ENCODE assay signal across 1 cellular context in genomic region chr12:33653362-33653761, GRCh38.
A peak's percentile ranks its signal among the peaks of the same experiment; 100 is the strongest.
TF ChIP-seq lines count a peak whose summit lies in the region.

No MANE protein-coding gene starts in this region.

TF ChIP-seq in K562, 482 proteins besides CTCF, POLR2A, EP300 and RAD21 (continued from another document and continues in another):
- TF ChIP-seq ELK3 (CRISPR knock-in tag; IDR thresholded peaks at IDR 0.05) = no peak
- no peak for TF ChIP-seq ZNF175 (CRISPR knock-in tag; IDR thresholded peaks at IDR 0.05; ENCODE audit: low read depth)
- TF ChIP-seq ETV1 (tag; conservative IDR thresholded peaks at IDR 0.05; ENCODE audit: low read depth) = no peak
- no peak for TF ChIP-seq HNRNPK (IDR thresholded peaks at IDR 0.05; ENCODE audit: low read depth, low read length, poor library complexity, severe bottlenecking)
- TF ChIP-seq HMGXB4 (CRISPR knock-in tag; IDR thresholded peaks at IDR 0.05) = no peak
- TF ChIP-seq CHD1 (IDR thresholded peaks at IDR 0.05; ENCODE audit: low read length) = no peak
- TF ChIP-seq KDM1A (IDR thresholded peaks at IDR 0.05) = peak in 1 of 2 experiments; percentile 26; a peak in 1 of 4 replicates
- TF ChIP-seq CGGBP1 (CRISPR knock-in tag; IDR thresholded peaks at IDR 0.05) = no peak
- TF ChIP-seq CREB5 (CRISPR knock-in tag; IDR thresholded peaks at IDR 0.05) = no peak
- no peak for TF ChIP-seq NCOA1 (IDR thresholded peaks at IDR 0.05; ENCODE audit: low read depth)
- TF ChIP-seq SAP30 (IDR thresholded peaks at IDR 0.05; ENCODE audit: borderline replicate concordance, insufficient read depth, low read depth, low read length, poor library complexity, severe bottlenecking) = no peak
- no peak for TF ChIP-seq CEBPG (CRISPR knock-in tag; IDR thresholded peaks at IDR 0.05)
- TF ChIP-seq CEBPG (tag; conservative IDR thresholded peaks at IDR 0.05 in 1 of 2, IDR thresholded peaks at IDR 0.05 in 1 of 2) = no peak
- 0 out of 2 replicates have a peak, but pooled peaks have one; percentile 23 for TF ChIP-seq SMARCE1 (IDR thresholded peaks at IDR 0.05)
- no peak for TF ChIP-seq ASH1L (IDR thresholded peaks at IDR 0.05; ENCODE audit: borderline replicate concordance, low read depth, partially characterized antibody)
- TF ChIP-seq CEBPB (tag; IDR thresholded peaks at IDR 0.05) = no peak
- no peak for TF ChIP-seq CHD2 (IDR thresholded peaks at IDR 0.05; ENCODE audit: low read depth, low read length)
- peak; percentile 36; the same call in 1 of the 2 replicates for TF ChIP-seq TAL1 (IDR thresholded peaks at IDR 0.05)
- TF ChIP-seq NR3C1 (CRISPR knock-in tag; IDR thresholded peaks at IDR 0.05) = no peak
- no peak for TF ChIP-seq POLR3A (IDR thresholded peaks at IDR 0.05; ENCODE audit: borderline replicate concordance, extremely low read depth, insufficient read depth, insufficient read length)
- no peak for TF ChIP-seq NR4A1 (CRISPR knock-in tag; IDR thresholded peaks at IDR 0.05)
- TF ChIP-seq NR4A1 (tag; IDR thresholded peaks at IDR 0.05) = no peak
- peak; percentile 49 for TF ChIP-seq CBFA2T2 (conservative IDR thresholded peaks at IDR 0.05)
- no peak for TF ChIP-seq RFX1 (IDR thresholded peaks at IDR 0.05)
- TF ChIP-seq ZNF436 (CRISPR knock-in tag; IDR thresholded peaks at IDR 0.05) = no peak
- TF ChIP-seq THRB (CRISPR knock-in tag; conservative IDR thresholded peaks at IDR 0.05) = no peak
- no peak for TF ChIP-seq PTTG1 (tag; IDR thresholded peaks at IDR 0.05; ENCODE audit: low read depth)
- no peak for TF ChIP-seq ZNF395 (CRISPR knock-in tag; IDR thresholded peaks at IDR 0.05)
- no peak for TF ChIP-seq KLF6 (CRISPR knock-in tag; IDR thresholded peaks at IDR 0.05; ENCODE audit: borderline replicate concordance)
- no peak for TF ChIP-seq PKNOX1 (IDR thresholded peaks at IDR 0.05)
- no peak for TF ChIP-seq STAT6 (CRISPR knock-in tag; IDR thresholded peaks at IDR 0.05)
- TF ChIP-seq HBP1 (CRISPR knock-in tag; IDR thresholded peaks at IDR 0.05) = no peak
- no peak for TF ChIP-seq RBFOX2 (IDR thresholded peaks at IDR 0.05; ENCODE audit: low read depth, low read length)
- TF ChIP-seq PHB (CRISPR knock-in tag; IDR thresholded peaks at IDR 0.05) = no peak
- no peak for TF ChIP-seq ZSCAN32 (CRISPR knock-in tag; IDR thresholded peaks at IDR 0.05)
- no peak for TF ChIP-seq MYC (IDR thresholded peaks at IDR 0.05; ENCODE audit: low read depth, low read length)
- TF ChIP-seq MYC (CRISPR knock-in tag; IDR thresholded peaks at IDR 0.05; ENCODE audit: borderline replicate concordance, low read depth) = no peak
- TF ChIP-seq SNAPC5 (CRISPR knock-in tag; IDR thresholded peaks at IDR 0.05) = no peak
- TF ChIP-seq GTF2E2 (tag; IDR thresholded peaks at IDR 0.05) = no peak
- no peak for TF ChIP-seq ZBTB12 (CRISPR knock-in tag; IDR thresholded peaks at IDR 0.05)
- TF ChIP-seq RCOR1 (IDR thresholded peaks at IDR 0.05; ENCODE audit: borderline replicate concordance in 1 of 2, low read depth in 2 of 2, low read length in 2 of 2) = no peak
- TF ChIP-seq NEUROD1 (IDR thresholded peaks at IDR 0.05; ENCODE audit: borderline replicate concordance, low read depth, low read length, partially characterized antibody) = no peak
- no peak for TF ChIP-seq MCM3 (IDR thresholded peaks at IDR 0.05)
- no peak for TF ChIP-seq ZNF699 (CRISPR knock-in tag; IDR thresholded peaks at IDR 0.05; ENCODE audit: insufficient replicate concordance)
- TF ChIP-seq CLOCK (CRISPR knock-in tag; IDR thresholded peaks at IDR 0.05; ENCODE audit: borderline replicate concordance) = no peak
- no peak for TF ChIP-seq ARID3B (CRISPR knock-in tag; IDR thresholded peaks at IDR 0.05; ENCODE audit: borderline replicate concordance)
